Comparison of ENCODE assay signal across 1 cellular context in the genomic region with DNA sequence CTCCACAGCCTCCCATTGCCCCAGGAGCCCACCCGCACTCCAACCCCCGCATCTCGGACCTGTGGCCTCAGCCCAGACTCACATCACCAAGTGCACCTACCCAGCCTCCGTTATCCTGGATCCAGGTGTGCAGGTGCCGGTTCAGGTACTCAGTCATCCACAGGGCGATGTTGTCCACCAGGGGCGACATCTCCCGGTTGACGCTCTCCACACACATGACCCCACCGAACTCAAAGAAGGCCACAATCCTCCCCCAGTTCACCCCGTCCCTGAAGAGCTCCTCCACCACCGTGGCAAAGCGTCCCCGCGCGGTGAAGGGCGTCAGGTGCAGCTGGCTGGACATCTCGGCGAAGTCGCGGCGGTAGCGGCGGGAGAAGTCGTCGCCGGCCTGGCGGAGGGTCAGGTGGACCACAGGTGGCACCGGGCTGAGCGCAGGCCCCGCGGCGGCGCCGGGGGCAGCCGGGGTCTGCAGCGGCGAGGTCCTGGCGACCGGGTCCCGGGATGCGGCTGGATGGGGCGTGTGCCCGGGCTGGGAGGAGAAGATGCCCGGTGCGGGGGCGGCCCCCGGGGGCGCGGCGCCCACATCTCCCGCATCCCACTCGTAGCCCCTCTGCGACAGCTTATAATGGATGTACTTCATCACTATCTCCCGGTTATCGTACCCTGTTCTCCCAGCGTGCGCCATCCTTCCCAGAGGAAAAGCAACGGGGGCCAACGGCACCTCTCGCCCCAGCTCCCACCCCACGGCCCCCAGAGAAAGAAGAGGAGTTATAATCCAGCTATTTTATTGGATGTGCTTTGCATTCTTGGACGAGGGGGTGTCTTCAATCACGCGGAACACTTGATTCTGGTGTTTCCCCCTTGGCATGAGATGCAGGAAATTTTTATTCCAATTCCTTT.
TF ChIP-seq lines count a peak whose summit lies in the region.

No MANE protein-coding gene starts in this region.

TF ChIP-seq in WTC11, 78 proteins besides CTCF, POLR2A, EP300 and RAD21 (continued from another document):
- TF ChIP-seq, protein P1, sequence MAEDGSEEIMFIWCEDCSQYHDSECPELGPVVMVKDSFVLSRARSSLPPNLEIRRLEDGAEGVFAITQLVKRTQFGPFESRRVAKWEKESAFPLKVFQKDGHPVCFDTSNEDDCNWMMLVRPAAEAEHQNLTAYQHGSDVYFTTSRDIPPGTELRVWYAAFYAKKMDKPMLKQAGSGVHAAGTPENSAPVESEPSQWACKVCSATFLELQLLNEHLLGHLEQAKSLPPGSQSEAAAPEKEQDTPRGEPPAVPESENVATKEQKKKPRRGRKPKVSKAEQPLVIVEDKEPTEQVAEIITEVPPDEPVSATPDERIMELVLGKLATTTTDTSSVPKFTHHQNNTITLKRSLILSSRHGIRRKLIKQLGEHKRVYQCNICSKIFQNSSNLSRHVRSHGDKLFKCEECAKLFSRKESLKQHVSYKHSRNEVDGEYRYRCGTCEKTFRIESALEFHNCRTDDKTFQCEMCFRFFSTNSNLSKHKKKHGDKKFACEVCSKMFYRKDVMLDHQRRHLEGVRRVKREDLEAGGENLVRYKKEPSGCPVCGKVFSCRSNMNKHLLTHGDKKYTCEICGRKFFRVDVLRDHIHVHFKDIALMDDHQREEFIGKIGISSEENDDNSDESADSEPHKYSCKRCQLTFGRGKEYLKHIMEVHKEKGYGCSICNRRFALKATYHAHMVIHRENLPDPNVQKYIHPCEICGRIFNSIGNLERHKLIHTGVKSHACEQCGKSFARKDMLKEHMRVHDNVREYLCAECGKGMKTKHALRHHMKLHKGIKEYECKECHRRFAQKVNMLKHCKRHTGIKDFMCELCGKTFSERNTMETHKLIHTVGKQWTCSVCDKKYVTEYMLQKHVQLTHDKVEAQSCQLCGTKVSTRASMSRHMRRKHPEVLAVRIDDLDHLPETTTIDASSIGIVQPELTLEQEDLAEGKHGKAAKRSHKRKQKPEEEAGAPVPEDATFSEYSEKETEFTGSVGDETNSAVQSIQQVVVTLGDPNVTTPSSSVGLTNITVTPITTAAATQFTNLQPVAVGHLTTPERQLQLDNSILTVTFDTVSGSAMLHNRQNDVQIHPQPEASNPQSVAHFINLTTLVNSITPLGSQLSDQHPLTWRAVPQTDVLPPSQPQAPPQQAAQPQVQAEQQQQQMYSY (CRISPR knock-in tag; IDR thresholded peaks at IDR 0.05): 0 out of 2 replicates have a peak, but pooled peaks have one; percentile 34
- TF ChIP-seq FOXP1 (CRISPR knock-in tag; IDR thresholded peaks at IDR 0.05; ENCODE audit: borderline replicate concordance): peak; percentile 88
- no peak for TF ChIP-seq PRRX2 (CRISPR knock-in tag; IDR thresholded peaks at IDR 0.05)
- TF ChIP-seq ATF1 (CRISPR knock-in tag; IDR thresholded peaks at IDR 0.05): no peak
- TF ChIP-seq, protein P2, sequence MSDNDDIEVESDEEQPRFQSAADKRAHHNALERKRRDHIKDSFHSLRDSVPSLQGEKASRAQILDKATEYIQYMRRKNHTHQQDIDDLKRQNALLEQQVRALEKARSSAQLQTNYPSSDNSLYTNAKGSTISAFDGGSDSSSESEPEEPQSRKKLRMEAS (CRISPR knock-in tag; IDR thresholded peaks at IDR 0.05): 0 out of 2 replicates have a peak, but pooled peaks have one; percentile 54
- TF ChIP-seq, protein P3, sequence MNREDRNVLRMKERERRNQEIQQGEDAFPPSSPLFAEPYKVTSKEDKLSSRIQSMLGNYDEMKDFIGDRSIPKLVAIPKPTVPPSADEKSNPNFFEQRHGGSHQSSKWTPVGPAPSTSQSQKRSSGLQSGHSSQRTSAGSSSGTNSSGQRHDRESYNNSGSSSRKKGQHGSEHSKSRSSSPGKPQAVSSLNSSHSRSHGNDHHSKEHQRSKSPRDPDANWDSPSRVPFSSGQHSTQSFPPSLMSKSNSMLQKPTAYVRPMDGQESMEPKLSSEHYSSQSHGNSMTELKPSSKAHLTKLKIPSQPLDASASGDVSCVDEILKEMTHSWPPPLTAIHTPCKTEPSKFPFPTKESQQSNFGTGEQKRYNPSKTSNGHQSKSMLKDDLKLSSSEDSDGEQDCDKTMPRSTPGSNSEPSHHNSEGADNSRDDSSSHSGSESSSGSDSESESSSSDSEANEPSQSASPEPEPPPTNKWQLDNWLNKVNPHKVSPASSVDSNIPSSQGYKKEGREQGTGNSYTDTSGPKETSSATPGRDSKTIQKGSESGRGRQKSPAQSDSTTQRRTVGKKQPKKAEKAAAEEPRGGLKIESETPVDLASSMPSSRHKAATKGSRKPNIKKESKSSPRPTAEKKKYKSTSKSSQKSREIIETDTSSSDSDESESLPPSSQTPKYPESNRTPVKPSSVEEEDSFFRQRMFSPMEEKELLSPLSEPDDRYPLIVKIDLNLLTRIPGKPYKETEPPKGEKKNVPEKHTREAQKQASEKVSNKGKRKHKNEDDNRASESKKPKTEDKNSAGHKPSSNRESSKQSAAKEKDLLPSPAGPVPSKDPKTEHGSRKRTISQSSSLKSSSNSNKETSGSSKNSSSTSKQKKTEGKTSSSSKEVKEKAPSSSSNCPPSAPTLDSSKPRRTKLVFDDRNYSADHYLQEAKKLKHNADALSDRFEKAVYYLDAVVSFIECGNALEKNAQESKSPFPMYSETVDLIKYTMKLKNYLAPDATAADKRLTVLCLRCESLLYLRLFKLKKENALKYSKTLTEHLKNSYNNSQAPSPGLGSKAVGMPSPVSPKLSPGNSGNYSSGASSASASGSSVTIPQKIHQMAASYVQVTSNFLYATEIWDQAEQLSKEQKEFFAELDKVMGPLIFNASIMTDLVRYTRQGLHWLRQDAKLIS (CRISPR knock-in tag; IDR thresholded peaks at IDR 0.05; ENCODE audit: borderline replicate concordance): peak; percentile 54; the same call in 1 of the 2 replicates
- TF ChIP-seq, protein P4, sequence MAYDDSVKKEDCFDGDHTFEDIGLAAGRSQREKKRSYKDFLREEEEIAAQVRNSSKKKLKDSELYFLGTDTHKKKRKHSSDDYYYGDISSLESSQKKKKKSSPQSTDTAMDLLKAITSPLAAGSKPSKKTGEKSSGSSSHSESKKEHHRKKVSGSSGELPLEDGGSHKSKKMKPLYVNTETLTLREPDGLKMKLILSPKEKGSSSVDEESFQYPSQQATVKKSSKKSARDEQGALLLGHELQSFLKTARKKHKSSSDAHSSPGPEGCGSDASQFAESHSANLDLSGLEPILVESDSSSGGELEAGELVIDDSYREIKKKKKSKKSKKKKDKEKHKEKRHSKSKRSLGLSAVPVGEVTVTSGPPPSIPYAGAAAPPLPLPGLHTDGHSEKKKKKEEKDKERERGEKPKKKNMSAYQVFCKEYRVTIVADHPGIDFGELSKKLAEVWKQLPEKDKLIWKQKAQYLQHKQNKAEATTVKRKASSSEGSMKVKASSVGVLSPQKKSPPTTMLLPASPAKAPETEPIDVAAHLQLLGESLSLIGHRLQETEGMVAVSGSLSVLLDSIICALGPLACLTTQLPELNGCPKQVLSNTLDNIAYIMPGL (CRISPR knock-in tag; IDR thresholded peaks at IDR 0.05): peak; percentile 97
- TF ChIP-seq, protein P5, sequence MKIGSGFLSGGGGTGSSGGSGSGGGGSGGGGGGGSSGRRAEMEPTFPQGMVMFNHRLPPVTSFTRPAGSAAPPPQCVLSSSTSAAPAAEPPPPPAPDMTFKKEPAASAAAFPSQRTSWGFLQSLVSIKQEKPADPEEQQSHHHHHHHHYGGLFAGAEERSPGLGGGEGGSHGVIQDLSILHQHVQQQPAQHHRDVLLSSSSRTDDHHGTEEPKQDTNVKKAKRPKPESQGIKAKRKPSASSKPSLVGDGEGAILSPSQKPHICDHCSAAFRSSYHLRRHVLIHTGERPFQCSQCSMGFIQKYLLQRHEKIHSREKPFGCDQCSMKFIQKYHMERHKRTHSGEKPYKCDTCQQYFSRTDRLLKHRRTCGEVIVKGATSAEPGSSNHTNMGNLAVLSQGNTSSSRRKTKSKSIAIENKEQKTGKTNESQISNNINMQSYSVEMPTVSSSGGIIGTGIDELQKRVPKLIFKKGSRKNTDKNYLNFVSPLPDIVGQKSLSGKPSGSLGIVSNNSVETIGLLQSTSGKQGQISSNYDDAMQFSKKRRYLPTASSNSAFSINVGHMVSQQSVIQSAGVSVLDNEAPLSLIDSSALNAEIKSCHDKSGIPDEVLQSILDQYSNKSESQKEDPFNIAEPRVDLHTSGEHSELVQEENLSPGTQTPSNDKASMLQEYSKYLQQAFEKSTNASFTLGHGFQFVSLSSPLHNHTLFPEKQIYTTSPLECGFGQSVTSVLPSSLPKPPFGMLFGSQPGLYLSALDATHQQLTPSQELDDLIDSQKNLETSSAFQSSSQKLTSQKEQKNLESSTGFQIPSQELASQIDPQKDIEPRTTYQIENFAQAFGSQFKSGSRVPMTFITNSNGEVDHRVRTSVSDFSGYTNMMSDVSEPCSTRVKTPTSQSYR (CRISPR knock-in tag; IDR thresholded peaks at IDR 0.05): peak; percentile 71; the same call in 1 of the 2 replicates
- 0 out of 2 replicates have a peak, but pooled peaks have one; percentile 50 for TF ChIP-seq ZBTB21 (CRISPR knock-in tag; IDR thresholded peaks at IDR 0.05; ENCODE audit: borderline replicate concordance)
- TF ChIP-seq ETV6 (CRISPR knock-in tag; IDR thresholded peaks at IDR 0.05): peak; percentile 41; the same call in 1 of the 2 replicates
- TF ChIP-seq, protein P6, sequence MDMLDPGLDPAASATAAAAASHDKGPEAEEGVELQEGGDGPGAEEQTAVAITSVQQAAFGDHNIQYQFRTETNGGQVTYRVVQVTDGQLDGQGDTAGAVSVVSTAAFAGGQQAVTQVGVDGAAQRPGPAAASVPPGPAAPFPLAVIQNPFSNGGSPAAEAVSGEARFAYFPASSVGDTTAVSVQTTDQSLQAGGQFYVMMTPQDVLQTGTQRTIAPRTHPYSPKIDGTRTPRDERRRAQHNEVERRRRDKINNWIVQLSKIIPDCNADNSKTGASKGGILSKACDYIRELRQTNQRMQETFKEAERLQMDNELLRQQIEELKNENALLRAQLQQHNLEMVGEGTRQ (CRISPR knock-in tag; IDR thresholded peaks at IDR 0.05): peak; percentile 75
- 0 out of 2 replicates have a peak, but pooled peaks have one; percentile 50 for TF ChIP-seq SMAD3 (CRISPR knock-in tag; IDR thresholded peaks at IDR 0.05; ENCODE audit: borderline replicate concordance)
- no peak for TF ChIP-seq ZNF416 (CRISPR knock-in tag; IDR thresholded peaks at IDR 0.05)
- peak; percentile 55; the same call in 1 of the 2 replicates for TF ChIP-seq ZNF263 (CRISPR knock-in tag; IDR thresholded peaks at IDR 0.05; ENCODE audit: low read depth)
- TF ChIP-seq CREB1 (CRISPR knock-in tag; IDR thresholded peaks at IDR 0.05): peak; percentile 39; the same call in 1 of the 2 replicates
- TF ChIP-seq, protein P7, sequence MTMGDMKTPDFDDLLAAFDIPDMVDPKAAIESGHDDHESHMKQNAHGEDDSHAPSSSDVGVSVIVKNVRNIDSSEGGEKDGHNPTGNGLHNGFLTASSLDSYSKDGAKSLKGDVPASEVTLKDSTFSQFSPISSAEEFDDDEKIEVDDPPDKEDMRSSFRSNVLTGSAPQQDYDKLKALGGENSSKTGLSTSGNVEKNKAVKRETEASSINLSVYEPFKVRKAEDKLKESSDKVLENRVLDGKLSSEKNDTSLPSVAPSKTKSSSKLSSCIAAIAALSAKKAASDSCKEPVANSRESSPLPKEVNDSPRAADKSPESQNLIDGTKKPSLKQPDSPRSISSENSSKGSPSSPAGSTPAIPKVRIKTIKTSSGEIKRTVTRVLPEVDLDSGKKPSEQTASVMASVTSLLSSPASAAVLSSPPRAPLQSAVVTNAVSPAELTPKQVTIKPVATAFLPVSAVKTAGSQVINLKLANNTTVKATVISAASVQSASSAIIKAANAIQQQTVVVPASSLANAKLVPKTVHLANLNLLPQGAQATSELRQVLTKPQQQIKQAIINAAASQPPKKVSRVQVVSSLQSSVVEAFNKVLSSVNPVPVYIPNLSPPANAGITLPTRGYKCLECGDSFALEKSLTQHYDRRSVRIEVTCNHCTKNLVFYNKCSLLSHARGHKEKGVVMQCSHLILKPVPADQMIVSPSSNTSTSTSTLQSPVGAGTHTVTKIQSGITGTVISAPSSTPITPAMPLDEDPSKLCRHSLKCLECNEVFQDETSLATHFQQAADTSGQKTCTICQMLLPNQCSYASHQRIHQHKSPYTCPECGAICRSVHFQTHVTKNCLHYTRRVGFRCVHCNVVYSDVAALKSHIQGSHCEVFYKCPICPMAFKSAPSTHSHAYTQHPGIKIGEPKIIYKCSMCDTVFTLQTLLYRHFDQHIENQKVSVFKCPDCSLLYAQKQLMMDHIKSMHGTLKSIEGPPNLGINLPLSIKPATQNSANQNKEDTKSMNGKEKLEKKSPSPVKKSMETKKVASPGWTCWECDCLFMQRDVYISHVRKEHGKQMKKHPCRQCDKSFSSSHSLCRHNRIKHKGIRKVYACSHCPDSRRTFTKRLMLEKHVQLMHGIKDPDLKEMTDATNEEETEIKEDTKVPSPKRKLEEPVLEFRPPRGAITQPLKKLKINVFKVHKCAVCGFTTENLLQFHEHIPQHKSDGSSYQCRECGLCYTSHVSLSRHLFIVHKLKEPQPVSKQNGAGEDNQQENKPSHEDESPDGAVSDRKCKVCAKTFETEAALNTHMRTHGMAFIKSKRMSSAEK (CRISPR knock-in tag; IDR thresholded peaks at IDR 0.05; ENCODE audit: borderline replicate concordance): no peak
- 0 out of 2 replicates have a peak, but pooled peaks have one; percentile 36 for TF ChIP-seq RELA (CRISPR knock-in tag; IDR thresholded peaks at IDR 0.05; ENCODE audit: borderline replicate concordance)
- TF ChIP-seq, protein P8, sequence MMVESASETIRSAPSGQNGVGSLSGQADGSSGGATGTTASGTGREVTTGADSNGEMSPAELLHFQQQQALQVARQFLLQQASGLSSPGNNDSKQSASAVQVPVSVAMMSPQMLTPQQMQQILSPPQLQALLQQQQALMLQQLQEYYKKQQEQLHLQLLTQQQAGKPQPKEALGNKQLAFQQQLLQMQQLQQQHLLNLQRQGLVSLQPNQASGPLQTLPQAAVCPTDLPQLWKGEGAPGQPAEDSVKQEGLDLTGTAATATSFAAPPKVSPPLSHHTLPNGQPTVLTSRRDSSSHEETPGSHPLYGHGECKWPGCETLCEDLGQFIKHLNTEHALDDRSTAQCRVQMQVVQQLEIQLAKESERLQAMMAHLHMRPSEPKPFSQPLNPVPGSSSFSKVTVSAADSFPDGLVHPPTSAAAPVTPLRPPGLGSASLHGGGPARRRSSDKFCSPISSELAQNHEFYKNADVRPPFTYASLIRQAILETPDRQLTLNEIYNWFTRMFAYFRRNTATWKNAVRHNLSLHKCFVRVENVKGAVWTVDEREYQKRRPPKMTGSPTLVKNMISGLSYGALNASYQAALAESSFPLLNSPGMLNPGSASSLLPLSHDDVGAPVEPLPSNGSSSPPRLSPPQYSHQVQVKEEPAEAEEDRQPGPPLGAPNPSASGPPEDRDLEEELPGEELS (CRISPR knock-in tag; IDR thresholded peaks at IDR 0.05): peak; percentile 77
- TF ChIP-seq TEAD1 (CRISPR knock-in tag; IDR thresholded peaks at IDR 0.05): peak; percentile 61; the same call in 1 of the 2 replicates
- TF ChIP-seq, protein P9, sequence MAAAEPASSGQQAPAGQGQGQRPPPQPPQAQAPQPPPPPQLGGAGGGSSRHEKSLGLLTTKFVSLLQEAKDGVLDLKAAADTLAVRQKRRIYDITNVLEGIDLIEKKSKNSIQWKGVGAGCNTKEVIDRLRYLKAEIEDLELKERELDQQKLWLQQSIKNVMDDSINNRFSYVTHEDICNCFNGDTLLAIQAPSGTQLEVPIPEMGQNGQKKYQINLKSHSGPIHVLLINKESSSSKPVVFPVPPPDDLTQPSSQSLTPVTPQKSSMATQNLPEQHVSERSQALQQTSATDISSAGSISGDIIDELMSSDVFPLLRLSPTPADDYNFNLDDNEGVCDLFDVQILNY (CRISPR knock-in tag; IDR thresholded peaks at IDR 0.05): peak; percentile 63; the same call in 1 of the 2 replicates
